23 cellular contexts compared by ENCODE assay signal in the genomic region with DNA sequence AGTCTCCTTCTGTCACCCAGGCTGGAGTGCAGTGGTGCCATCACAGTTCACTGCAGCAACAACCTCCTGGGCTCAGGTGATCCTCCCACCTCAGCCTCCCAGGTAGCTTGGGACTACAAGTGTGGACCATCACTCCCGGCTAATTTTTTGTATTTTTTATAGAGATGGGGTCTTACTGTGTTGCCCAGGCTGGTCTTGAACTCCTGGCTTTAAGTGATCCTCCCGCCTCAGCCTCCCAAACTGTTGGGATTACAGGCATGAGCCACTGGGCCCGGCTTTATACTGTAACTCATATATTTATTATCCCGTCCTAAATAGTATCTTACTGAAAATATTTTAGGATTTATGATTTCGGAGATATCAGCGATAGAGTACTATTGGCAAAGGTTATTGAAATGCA. TPM values are rescaled to one million over a fixed set of nuclear protein-coding genes. Genes with fewer than 3 reads are reported as not detected.
DNase-seq lines count a peak whose midpoint lies in the region; ATAC-seq, FAIRE-seq and TF ChIP-seq lines count a peak whose summit lies in the region.
"Had no signal": no experiment of that assay in that cellular context is flagged by ENCODE, and none has a peak within 500 bp of the region (broad histone marks: within the 10 kb centered on the region; RNA-seq: fewer than 3 reads in every experiment).

No MANE protein-coding gene starts in this region.

- H3K27ac Mint-ChIP-seq in activated CD4-positive, alpha-beta T cell treated with anti-CD3 and anti-CD28 coated beads, Interleukin-2, amount 10 ng/mL, durations not matched to agents 7 days and 5 days = peak overlapping the region; percentile 36
- no peak overlapping the region for H3K27ac Mint-ChIP-seq in CD4-positive, CD25-positive, alpha-beta regulatory T cell
- no peak overlapping the region for H3K27ac Mint-ChIP-seq in activated naive CD8-positive, alpha-beta T cell treated with anti-CD3 and anti-CD28 coated beads, Interleukin-2, amount 10 ng/mL, durations not matched to agents 7 days and 5 days

- no peak overlapping the region for H3K4me3 Mint-ChIP-seq in activated CD4-positive, alpha-beta T cell treated with anti-CD3 and anti-CD28 coated beads, Interleukin-2, amount 10 ng/mL, durations not matched to agents 7 days and 5 days
- peak overlapping the region; percentile 5 to 60 (median 20) for H3K4me3 Mint-ChIP-seq in CD4-positive, CD25-positive, alpha-beta regulatory T cell
- H3K4me3 Mint-ChIP-seq in activated naive CD8-positive, alpha-beta T cell treated with anti-CD3 and anti-CD28 coated beads, Interleukin-2, amount 10 ng/mL, durations not matched to agents 7 days and 5 days = peak overlapping the region; percentile 15

- no peaks in the 10 kb centered on the region for H3K9me3 ChIP-seq in CD4-positive, CD25-positive, alpha-beta regulatory T cell (ENCODE audit: control insufficient read depth in 2 of 2, low read length in 2 of 2)
- H3K9me3 ChIP-seq in trophoblast cell (ENCODE audit: insufficient read depth, low read depth, low read length) (no peaks in the 10 kb centered on the region), testis (no peaks in the 10 kb centered on the region)
- H3K9me3 ChIP-seq: lower lobe of right lung, ovary, SJSA1 had no signal

- no peak overlapping the region for H3K18ac ChIP-seq in trophoblast cell (ENCODE audit: low read length)

- TF ChIP-seq CTCF in omental fat pad (IDR thresholded peaks at IDR 0.05) (no peak), testis (IDR thresholded peaks at IDR 0.05) (no peak)

- no peak overlapping the region for H3K14ac ChIP-seq in trophoblast cell (ENCODE audit: low read length)

- CTCF ChIA-PET in activated CD4-positive, alpha-beta T cell treated with anti-CD3 and anti-CD28 coated beads, Interleukin-2, amount 10 ng/mL, durations not matched to agents 7 days and 5 days (lab: Charles Lee) = interaction anchor here (0.9 to 2.1 kb wide), 2 partner anchors 10 to 27 kb away, joined by 3 to 12 read pairs; a partner anchor contains a TSS

- peaks cover 34% of the 10 kb centered on the region for H3K36me3 Mint-ChIP-seq in activated CD4-positive, alpha-beta T cell treated with anti-CD3 and anti-CD28 coated beads, Interleukin-2, amount 10 ng/mL, durations not matched to agents 7 days and 5 days (ENCODE audit: low read depth)
- H3K36me3 Mint-ChIP-seq in CD4-positive, CD25-positive, alpha-beta regulatory T cell = peaks cover 38% of the 10 kb centered on the region
- peaks cover 13% of the 10 kb centered on the region for H3K36me3 Mint-ChIP-seq in activated naive CD8-positive, alpha-beta T cell treated with anti-CD3 and anti-CD28 coated beads, Interleukin-2, amount 10 ng/mL, durations not matched to agents 7 days and 5 days

- intact Hi-C loops in testis (cut with DNase I; ENCODE audit: low total_unique reads) = no loop called here

- H3K79me2 ChIP-seq in trophoblast cell (ENCODE audit: control insufficient read depth, insufficient read depth, low read length, poor library complexity) = peaks cover 29% of the 10 kb centered on the region

- WGBS in trophoblast cell (ENCODE audit: extremely low coverage, insufficient coverage, insufficient read length) = no CpG with 5 or more reads among the region's 6 CpGs
- WGBS in testis, 2 donors = 84 to 87% methylated on average over 6 of the region's 6 CpGs

- ATAC-seq in CD4-positive, CD25-positive, alpha-beta regulatory T cell (ENCODE audit: low read depth in 2 of 2) = no peak
- no peak for ATAC-seq in activated naive CD8-positive, alpha-beta T cell treated with anti-CD3 and anti-CD28 coated beads, Interleukin-2, amount 10 ng/mL, durations not matched to agents 7 days and 5 days (ENCODE audit: low read depth)
- no peak for ATAC-seq in omental fat pad (ENCODE audit: low FRiP score)
- ATAC-seq: HCT116, lower lobe of right lung, sciatic nerve had no signal

- no peak for TF ChIP-seq POLR2A in testis (IDR thresholded peaks at IDR 0.05)

- no peak for FAIRE-seq in GM19239 (lab: Jason Lieb, UNC)
- FAIRE-seq: A204.1 had no signal

- no peak overlapping the region for H4K12ac ChIP-seq in trophoblast cell (ENCODE audit: low read depth, low read length)

- no peak overlapping the region for H2BK5ac ChIP-seq in trophoblast cell (ENCODE audit: low read depth, low read length, poor library complexity)

- peak overlapping the region; percentile 50 for H3K4ac ChIP-seq in trophoblast cell (ENCODE audit: low read depth, low read length)

- H3K27me3 Mint-ChIP-seq in activated CD4-positive, alpha-beta T cell treated with anti-CD3 and anti-CD28 coated beads, Interleukin-2, amount 10 ng/mL, durations not matched to agents 7 days and 5 days = no peaks in the 10 kb centered on the region
- H3K27me3 Mint-ChIP-seq in CD4-positive, CD25-positive, alpha-beta regulatory T cell = no peaks in the 10 kb centered on the region
- H3K27me3 Mint-ChIP-seq in activated naive CD8-positive, alpha-beta T cell treated with anti-CD3 and anti-CD28 coated beads, Interleukin-2, amount 10 ng/mL, durations not matched to agents 7 days and 5 days = no peaks in the 10 kb centered on the region

- H2AK5ac ChIP-seq in trophoblast cell (ENCODE audit: low read length) = no peak overlapping the region

- H3K9me3 Mint-ChIP-seq in activated CD4-positive, alpha-beta T cell treated with anti-CD3 and anti-CD28 coated beads, Interleukin-2, amount 10 ng/mL, durations not matched to agents 7 days and 5 days = no peaks in the 10 kb centered on the region
- H3K9me3 Mint-ChIP-seq in CD4-positive, CD25-positive, alpha-beta regulatory T cell = no peaks in the 10 kb centered on the region
- H3K9me3 Mint-ChIP-seq in activated naive CD8-positive, alpha-beta T cell treated with anti-CD3 and anti-CD28 coated beads, Interleukin-2, amount 10 ng/mL, durations not matched to agents 7 days and 5 days = no peaks in the 10 kb centered on the region

- H3K79me1 ChIP-seq in trophoblast cell (ENCODE audit: low read length) = no peaks in the 10 kb centered on the region

- no peak overlapping the region for H3K23ac ChIP-seq in trophoblast cell (ENCODE audit: low read length)

- no peaks in the 10 kb centered on the region for H3K27me3 ChIP-seq in CD4-positive, CD25-positive, alpha-beta regulatory T cell (ENCODE audit: control insufficient read depth, insufficient read depth, low read length)
- H3K27me3 ChIP-seq in trophoblast cell (ENCODE audit: insufficient read depth, low read length) = no peaks in the 10 kb centered on the region
- H3K27me3 ChIP-seq in testis = no peaks in the 10 kb centered on the region
- H3K27me3 ChIP-seq: ovary, SJSA1 had no signal

- peaks cover 43% of the 10 kb centered on the region for H3K36me3 ChIP-seq in CD4-positive, CD25-positive, alpha-beta regulatory T cell (ENCODE audit: control insufficient read depth, insufficient read depth, low read length)
- H3K36me3 ChIP-seq in trophoblast cell (ENCODE audit: control insufficient read depth in 1 of 2, insufficient read depth in 2 of 2, low read length in 2 of 2) = peaks cover 27 to 42% of the 10 kb centered on the region in 2 experiments
- no peaks in the 10 kb centered on the region for H3K36me3 ChIP-seq in testis (ENCODE audit: low read depth, missing control alignments)
- H3K36me3 ChIP-seq: ovary had no signal

- peaks cover 64% of the 10 kb centered on the region for H3K4me1 ChIP-seq in CD4-positive, CD25-positive, alpha-beta regulatory T cell (ENCODE audit: control insufficient read depth, insufficient read depth, low read length, poor library complexity, severe bottlenecking)
- H3K4me1 ChIP-seq in trophoblast cell (ENCODE audit: control insufficient read depth in 1 of 2, insufficient read depth in 2 of 2, low read length in 2 of 2) (peaks cover 0 to 5% of the 10 kb centered on the region in 2 experiments), testis (peaks cover 26% of the 10 kb centered on the region)

- POLR2A ChIA-PET in activated CD4-positive, alpha-beta T cell treated with anti-CD3 and anti-CD28 coated beads, Interleukin-2, amount 10 ng/mL, durations not matched to agents 7 days and 5 days (lab: Charles Lee) = no interaction called here
- POLR2A ChIA-PET in activated naive CD8-positive, alpha-beta T cell treated with anti-CD3 and anti-CD28 coated beads, Interleukin-2, amount 10 ng/mL, durations not matched to agents 7 days and 5 days (lab: Charles Lee) = no interaction called here

- no peak overlapping the region for H2BK12ac ChIP-seq in trophoblast cell (ENCODE audit: low read length)

- H3K4me2 ChIP-seq in trophoblast cell (ENCODE audit: low read length) = no peak overlapping the region

- no peak for DNase-seq in activated CD4-positive, alpha-beta T cell treated with anti-CD3 and anti-CD28 coated beads, Interleukin-2, amount 10 ng/mL, durations not matched to agents 7 days and 5 days
- DNase-seq in activated CD4-positive, alpha-beta T cell treated with anti-CD3 and anti-CD28 coated beads for 4 hours = no peak
- DNase-seq in CD4-positive, CD25-positive, alpha-beta regulatory T cell = no peak
- no peak for DNase-seq in activated naive CD8-positive, alpha-beta T cell treated with anti-CD3 and anti-CD28 coated beads, Interleukin-2, amount 10 ng/mL, durations not matched to agents 7 days and 5 days
- DNase-seq in trophoblast cell = no peak
- DNase-seq in omental fat pad (ENCODE audit: low spot score) = no peak
- DNase-seq in testis = no peak
- DNase-seq in GM19239 (ENCODE audit: insufficient read length, low spot score) = no peak
- DNase-seq: activated effector memory CD4-positive, alpha-beta T cell treated with Interleukin-2 at 50 U/mL for 16 hours; DMS153; GDM1; hippocampal formation; islet precursor cell; lower lobe of right lung; NCI-H1417; NCI-H2171; OCI-M1; stimulated activated naive CD4-positive, alpha-beta T cell treated with Interleukin-2 at 50 U/mL for 16 hours had no signal

- no peak overlapping the region for H2BK120ac ChIP-seq in trophoblast cell (ENCODE audit: insufficient read depth, low read length, poor library complexity)

- H3K27ac ChIP-seq in CD4-positive, CD25-positive, alpha-beta regulatory T cell (ENCODE audit: insufficient read depth, low read length, poor library complexity, severe bottlenecking) = no peak overlapping the region
- H3K27ac ChIP-seq in trophoblast cell (ENCODE audit: low read depth, low read length) = no peak overlapping the region
- H3K27ac ChIP-seq in testis = peak overlapping the region in 1 of 2 donors; percentile 34
- H3K27ac ChIP-seq: lower lobe of right lung, SJSA1 had no signal

- H3K4me3 ChIP-seq in CD4-positive, CD25-positive, alpha-beta regulatory T cell (ENCODE audit: low read depth, low read length) = peak overlapping the region; percentile 45
- H3K4me3 ChIP-seq in trophoblast cell (ENCODE audit: low read depth, low read length) = no peak overlapping the region
- no peak overlapping the region for H3K4me3 ChIP-seq in testis
- H3K4me3 ChIP-seq: lower lobe of right lung, ovary, SJSA1 had no signal

- H4K91ac ChIP-seq in trophoblast cell (ENCODE audit: low read depth, low read length) = no peak overlapping the region

- peaks cover 54% of the 10 kb centered on the region for H3K4me1 Mint-ChIP-seq in activated CD4-positive, alpha-beta T cell treated with anti-CD3 and anti-CD28 coated beads, Interleukin-2, amount 10 ng/mL, durations not matched to agents 7 days and 5 days
- H3K4me1 Mint-ChIP-seq in CD4-positive, CD25-positive, alpha-beta regulatory T cell = peaks cover 37 to 86% (median 74%) of the 10 kb centered on the region in 4 donors
- peaks cover 47% of the 10 kb centered on the region for H3K4me1 Mint-ChIP-seq in activated naive CD8-positive, alpha-beta T cell treated with anti-CD3 and anti-CD28 coated beads, Interleukin-2, amount 10 ng/mL, durations not matched to agents 7 days and 5 days

- H2AFZ ChIP-seq in trophoblast cell (ENCODE audit: insufficient read depth, low read length, poor library complexity) = no peak overlapping the region

- H4K8ac ChIP-seq in trophoblast cell (ENCODE audit: low read depth, low read length) = no peak overlapping the region

- no peak overlapping the region for H3K9ac ChIP-seq in trophoblast cell (ENCODE audit: low read length)

RNA-seq across cellular contexts. Expression of a gene that starts 10.9 kb away (rescaled TPM):
- total RNA-seq in activated CD4-positive, alpha-beta T cell treated with anti-CD3 and anti-CD28 coated beads, Interleukin-2, amount 10 ng/mL, durations not matched to agents 7 days and 5 days = 100 to 1,000 TPM; 240 to 264 TPM
- 263 TPM for total RNA-seq in CD4-positive, CD25-positive, alpha-beta regulatory T cell
- polyA plus RNA-seq in CD4-positive, CD25-positive, alpha-beta regulatory T cell = 100 to 1,000 TPM; 222 to 257 (median 233) TPM
- total RNA-seq in activated naive CD8-positive, alpha-beta T cell treated with anti-CD3 and anti-CD28 coated beads, Interleukin-2, amount 10 ng/mL, durations not matched to agents 7 days and 5 days = 100 to 1,000 TPM; 264 to 270 TPM
- polyA plus RNA-seq in trophoblast cell (2013) = 240 and 241 TPM in 2 replicates
- total RNA-seq in omental fat pad (100 to 1,000 TPM; 195 to 284 (median 229) TPM), testis (100 to 1,000 TPM; 142 to 157 TPM)
- polyA plus RNA-seq in testis (ENCODE audit: insufficient read depth, low read depth, low replicate concordance) = 217 TPM

RNA-seq across cellular contexts. Expression of a gene that starts 24.8 kb away (rescaled TPM):
- total RNA-seq in activated CD4-positive, alpha-beta T cell treated with anti-CD3 and anti-CD28 coated beads, Interleukin-2, amount 10 ng/mL, durations not matched to agents 7 days and 5 days = 1 to 10 TPM; 8.0 to 8.4 TPM
- 3.9 TPM for total RNA-seq in CD4-positive, CD25-positive, alpha-beta regulatory T cell
- 1 to 10 TPM; 2.2 to 6.3 (median 3.1) TPM for polyA plus RNA-seq in CD4-positive, CD25-positive, alpha-beta regulatory T cell
- 10 to 100 TPM; 21.4 to 22.9 TPM for total RNA-seq in activated naive CD8-positive, alpha-beta T cell treated with anti-CD3 and anti-CD28 coated beads, Interleukin-2, amount 10 ng/mL, durations not matched to agents 7 days and 5 days
- polyA plus RNA-seq in trophoblast cell (2013) = 0.22 and 0.30 TPM in 2 replicates
- total RNA-seq in omental fat pad (10 to 100 TPM in 3 of 4 donors, 1 to 10 TPM in 1; 3.0 to 19.4 (median 16.5) TPM), testis (1 to 10 TPM; 2.4 to 4.3 TPM)
- polyA plus RNA-seq in testis (ENCODE audit: insufficient read depth, low read depth, low replicate concordance) = 5.1 TPM
